ENCODE assay signal across 23 cellular contexts in the genomic region with DNA sequence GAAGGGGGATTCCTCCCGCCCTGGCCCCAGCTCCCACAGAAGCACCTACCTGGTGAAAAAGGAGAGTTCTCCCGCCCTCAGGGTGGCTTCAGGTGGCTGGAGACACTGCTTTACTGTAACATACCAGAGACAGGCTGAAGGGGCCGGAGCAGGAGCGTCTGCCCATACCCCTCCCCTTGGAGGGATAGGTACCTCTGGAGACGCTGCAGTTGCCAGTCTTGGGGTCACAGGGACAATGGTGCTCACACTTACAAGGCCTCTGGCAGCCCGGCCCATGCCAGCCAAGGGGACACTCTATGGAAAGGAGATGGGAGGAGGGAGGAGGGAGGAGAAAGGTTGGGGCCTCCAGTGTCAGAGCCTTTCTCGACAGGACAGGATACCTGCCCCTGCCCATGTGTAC. TPM values are rescaled to one million over a fixed set of nuclear protein-coding genes. Genes with fewer than 3 reads are reported as not detected.
DNase-seq lines count a peak whose midpoint lies in the region; ATAC-seq, FAIRE-seq and TF ChIP-seq lines count a peak whose summit lies in the region.
"Had no signal": no experiment of that assay in that cellular context is flagged by ENCODE, and none has a peak within 500 bp of the region (broad histone marks: within the 10 kb centered on the region; RNA-seq: fewer than 3 reads in every experiment).

No MANE protein-coding gene starts in this region.

- no peak overlapping the region for H2AFZ ChIP-seq in osteoblast (ENCODE audit: low read length)

- H3K36me3 ChIP-seq in kidney (ENCODE audit: control insufficient read depth in 1 of 2, insufficient read depth in 2 of 2, low read length in 2 of 2) (no peaks in the 10 kb centered on the region), osteoblast (ENCODE audit: insufficient read depth, low read length) (no peaks in the 10 kb centered on the region)
- H3K36me3 ChIP-seq: HAP-1 had no signal

- H3K27ac ChIP-seq in angular gyrus (ENCODE audit: low read depth, low read length) (peak overlapping the region; percentile 82), kidney (ENCODE audit: low read depth in 2 of 2, low read length in 2 of 2) (no peak overlapping the region), osteoblast (ENCODE audit: low read depth, low read length) (no peak overlapping the region), temporal lobe (ENCODE audit: low read depth, low read length) (peak overlapping the region; percentile 74)
- H3K27ac ChIP-seq: A549 had no signal

- DNase-seq in kidney (peak; percentile 56), osteoblast (ENCODE audit: insufficient read length, low spot score, missing footprints) (peak; percentile 45), AML-193 (lab: John Stamatoyannopoulos, UW) (no peak), frontal cortex (ENCODE audit: low spot score in 2 of 2) (no peak)
- DNase-seq: 8988T; ACHN; C1 segment of cervical spinal cord; Calu3; CD4-positive, alpha-beta memory T cell; COR-L47; DMS153; DND-41; GOT3; HFFc6 had no signal

- TF ChIP-seq CTCF in kidney (IDR thresholded peaks at IDR 0.05; ENCODE audit: borderline replicate concordance, extremely low read depth, insufficient read depth) (no peak), osteoblast (IDR thresholded peaks at IDR 0.05; ENCODE audit: extremely low read depth, low read depth, low read length) (no peak)

- no peak overlapping the region for H3K4me2 ChIP-seq in osteoblast (ENCODE audit: insufficient read depth, low read length)
- H3K4me2 ChIP-seq: A549 had no signal

- no peaks in the 10 kb centered on the region for H3K9me3 ChIP-seq in kidney (ENCODE audit: control insufficient read depth in 1 of 2, low read length in 2 of 2)
- H3K9me3 ChIP-seq in osteoblast (ENCODE audit: low read depth, low read length) = no peaks in the 10 kb centered on the region
- H3K9me3 ChIP-seq: A549, HAP-1 had no signal

- no peaks in the 10 kb centered on the region for H4K20me1 ChIP-seq in osteoblast (ENCODE audit: insufficient read depth, low read length)

- intact Hi-C loops in kidney (cut with DNase I) = no loop called here

- H3K4me1 ChIP-seq in kidney (ENCODE audit: control insufficient read depth in 1 of 2, insufficient read depth in 1 of 2, low read depth in 1 of 2, low read length in 2 of 2) (no peaks in the 10 kb centered on the region), osteoblast (ENCODE audit: insufficient read depth, low read length) (no peaks in the 10 kb centered on the region)
- H3K4me1 ChIP-seq: HAP-1 had no signal

- no peak overlapping the region for H3K4me3 ChIP-seq in kidney (ENCODE audit: low read length in 2 of 2)
- no peak overlapping the region for H3K4me3 ChIP-seq in osteoblast (ENCODE audit: insufficient read depth, low read length)
- H3K4me3 ChIP-seq: A549, HAP-1 had no signal

- no peak overlapping the region for H3K9ac ChIP-seq in kidney (ENCODE audit: low read length in 2 of 2)

- no peaks in the 10 kb centered on the region for H3K27me3 ChIP-seq in osteoblast (ENCODE audit: insufficient read depth, low read length)

- ATAC-seq in esophagus mucosa = no peak
- ATAC-seq: A549 had no signal

- H3K79me2 ChIP-seq in osteoblast (ENCODE audit: insufficient read depth, low read length) = no peaks in the 10 kb centered on the region

- FAIRE-seq in kidney (lab: Jason Lieb, UNC) (no peak), frontal cortex (lab: Jason Lieb, UNC) (no peak)
- FAIRE-seq: A549, G401.6, GM12892, H54 had no signal

RNA-seq across cellular contexts. Expression of gene NAGPA, which starts 6.6 kb away (rescaled TPM):
- total RNA-seq in kidney (13.8 TPM), osteoblast (29.8 and 40.2 TPM in 2 replicates), temporal lobe (8.6 TPM), esophagus mucosa (6.0 TPM), frontal cortex (14.7 TPM)
- 14.5 TPM for polyA plus RNA-seq in kidney (ENCODE audit: insufficient read depth, low read depth, low replicate concordance)

RNA-seq across cellular contexts. Expression of gene C16orf89, which starts 38.7 kb away (rescaled TPM):
- total RNA-seq in kidney = 5.4 TPM
- polyA plus RNA-seq in kidney (ENCODE audit: insufficient read depth, low read depth, low replicate concordance) = 68.4 TPM
- total RNA-seq in osteoblast = 0.59 TPM in 1 of 2 replicates, not detected in the other
- 7.9 TPM for total RNA-seq in temporal lobe
- 0.56 TPM for total RNA-seq in esophagus mucosa
- total RNA-seq in frontal cortex = 3.3 TPM
- total RNA-seq: Calu3; CD4-positive, alpha-beta memory T cell; HFFc6 had no signal
- polyA plus RNA-seq: A549; BJ; CD4-positive, alpha-beta memory T cell had no signal

RNA-seq across cellular contexts. Expression of gene ALG1, which starts 44.6 kb away (rescaled TPM):
- total RNA-seq in kidney (23.4 TPM), osteoblast (43.3 and 43.4 TPM in 2 replicates), temporal lobe (8.6 TPM), esophagus mucosa (14.7 TPM), frontal cortex (11.4 TPM)
- polyA plus RNA-seq in kidney (ENCODE audit: insufficient read depth, low read depth, low replicate concordance) = 26.4 TPM

Comparison
In these comparisons a context has a peak if more than half of its experiments do, and no peak if none do; other contexts are left out.
1. H3K27ac ChIP-seq: peak in angular gyrus (single experiment) and temporal lobe (single experiment); none in kidney (0 of 2) and osteoblast (single experiment).
2. DNase-seq: peak in kidney (single experiment) and osteoblast (single experiment); none in AML-193 (0 of 2) and frontal cortex (0 of 2).